15 cellular contexts compared by ENCODE assay signal in genomic region chr1:3498986-3499385, GRCh38. TPM values are rescaled to one million over a fixed set of nuclear protein-coding genes. Genes with fewer than 3 reads are reported as not detected.
A peak's percentile ranks its signal among the peaks of the same experiment; 100 is the strongest.
DNase-seq lines count a peak whose midpoint lies in the region; TF ChIP-seq lines count a peak whose summit lies in the region.
"Had no signal": no experiment of that assay in that cellular context is flagged by ENCODE, and none has a peak within 500 bp of the region (broad histone marks: within the 10 kb centered on the region; RNA-seq: fewer than 3 reads in every experiment).

No MANE protein-coding gene starts in this region.

- no peak overlapping the region for H2BK120ac ChIP-seq in neuronal stem cell (ENCODE audit: low read depth, low read length)
- no peak overlapping the region for H2BK120ac ChIP-seq in mesendoderm (ENCODE audit: low read depth, low read length)

- H4K8ac ChIP-seq in neuronal stem cell (ENCODE audit: low read depth, low read length): no peak overlapping the region
- H4K8ac ChIP-seq in mesendoderm (ENCODE audit: low read depth, low read length): no peak overlapping the region

- no peak overlapping the region for H4K91ac ChIP-seq in neuronal stem cell (ENCODE audit: low read depth, low read length, poor library complexity)

- H2BK5ac ChIP-seq in neuronal stem cell (ENCODE audit: low read length) (peak overlapping the region; percentile 48), mesendoderm (ENCODE audit: low read length) (no peak overlapping the region)

- H3K4ac ChIP-seq in neuronal stem cell (ENCODE audit: low read length) (no peak overlapping the region), mesendoderm (ENCODE audit: low read depth, low read length) (no peak overlapping the region)

- peak overlapping the region; percentile 65 for H3K23ac ChIP-seq in neuronal stem cell (ENCODE audit: low read depth, low read length, poor library complexity)
- H3K23ac ChIP-seq in mesendoderm (ENCODE audit: low read length): no peak overlapping the region

- H3K27ac ChIP-seq in BLaER1: 0 out of 2 replicates have a peak overlapping the region, but pooled peaks have one; percentile 8
- no peak overlapping the region for H3K27ac ChIP-seq in HEK293 (ENCODE audit: extremely low read depth, low read depth, low read length)
- H3K27ac ChIP-seq in neuronal stem cell (replicated peaks; ENCODE audit: low read length): no peak overlapping the region
- no peak overlapping the region for H3K27ac ChIP-seq in mesendoderm (ENCODE audit: low read depth, low read length)
- H3K27ac ChIP-seq: 22Rv1, A549, C4-2B had no signal

- H3K79me2 ChIP-seq in mesendoderm (ENCODE audit: control insufficient read depth, insufficient read depth, low read length): no peaks in the 10 kb centered on the region

- H3K4me3 ChIP-seq in BLaER1 (no peak overlapping the region), HEK293 (ENCODE audit: low read depth, low read length) (no peak overlapping the region), neuronal stem cell (ENCODE audit: low read length in 2 of 2) (no peak overlapping the region), mesendoderm (ENCODE audit: low read length) (no peak overlapping the region)
- H3K4me3 ChIP-seq: A549 had no signal

- CTCF ChIA-PET in HEK293 (lab: Yijun Ruan, JAX): no interaction called here

- POLR2A ChIA-PET in HEK293 (lab: Yijun Ruan, JAX): no interaction called here

- H3K14ac ChIP-seq in neuronal stem cell (ENCODE audit: low read length): peak overlapping the region; percentile 56

- H3K18ac ChIP-seq in neuronal stem cell (ENCODE audit: low read length): no peak overlapping the region
- no peak overlapping the region for H3K18ac ChIP-seq in mesendoderm (ENCODE audit: low read length)

- no peak overlapping the region for H4K5ac ChIP-seq in mesendoderm (ENCODE audit: low read length)

- DNase-seq in neuronal stem cell (ENCODE audit: low spot score): no peak
- no peak for DNase-seq in mesendoderm
- DNase-seq in NCI-H69 (lab: John Stamatoyannopoulos, UW): no peak
- DNase-seq: AML-193; Caco-2; Calu3; CD4-positive, alpha-beta T cell; CD8-positive, alpha-beta T cell; DMS79 treated with DMSO at 0.1 percent for 48 hours; GF-D8 had no signal

- H2BK15ac ChIP-seq in neuronal stem cell (ENCODE audit: low read length) (no peak overlapping the region), mesendoderm (replicated peaks; ENCODE audit: low read depth) (no peak overlapping the region)

- peak overlapping the region; percentile 71 for H3K4me2 ChIP-seq in BLaER1
- H3K4me2 ChIP-seq in neuronal stem cell (ENCODE audit: insufficient read depth, low read length, poor library complexity, severe bottlenecking): no peak overlapping the region
- no peak overlapping the region for H3K4me2 ChIP-seq in mesendoderm (ENCODE audit: low read length)
- H3K4me2 ChIP-seq: A549 had no signal

- H3K9me3 ChIP-seq in BLaER1 (no peaks in the 10 kb centered on the region), HEK293 (ENCODE audit: control insufficient read depth, insufficient read depth, low read depth, low read length) (no peaks in the 10 kb centered on the region), neuronal stem cell (replicated peaks in 1 of 2; ENCODE audit: control insufficient read depth in 2 of 2, insufficient read depth in 1 of 2, low read depth in 1 of 2, low read length in 2 of 2) (no peaks in the 10 kb centered on the region)
- H3K9me3 ChIP-seq: A549, Caco-2 had no signal

- no peak overlapping the region for H2AFZ ChIP-seq in neuronal stem cell (ENCODE audit: low read length)

- no peak overlapping the region for H2AK5ac ChIP-seq in neuronal stem cell (ENCODE audit: low read depth, low read length)
- no peak overlapping the region for H2AK5ac ChIP-seq in mesendoderm (ENCODE audit: low read length)

- H3K36me3 ChIP-seq in BLaER1 (peaks cover 30% of the 10 kb centered on the region), HEK293 (ENCODE audit: control insufficient read depth in 2 of 2, insufficient read depth in 1 of 2, low read length in 2 of 2) (no peaks in the 10 kb centered on the region), neuronal stem cell (replicated peaks in 1 of 2; ENCODE audit: control insufficient read depth in 2 of 2, insufficient read depth in 2 of 2, low read length in 2 of 2) (no peaks in the 10 kb centered on the region), mesendoderm (ENCODE audit: control insufficient read depth, insufficient read depth, low read length) (no peaks in the 10 kb centered on the region)

- TF ChIP-seq CTCF in HEK293 (tag by site-specific recombination; IDR thresholded peaks at IDR 0.05): no peak

- H3K79me1 ChIP-seq in neuronal stem cell (ENCODE audit: low read depth, low read length) (peaks cover 7% of the 10 kb centered on the region), mesendoderm (ENCODE audit: low read length) (no peaks in the 10 kb centered on the region)

- H2BK12ac ChIP-seq in neuronal stem cell (ENCODE audit: low read length): no peak overlapping the region

- H3K9ac ChIP-seq in BLaER1 (no peak overlapping the region), neuronal stem cell (ENCODE audit: low read depth, low read length, poor library complexity) (no peak overlapping the region), mesendoderm (ENCODE audit: low read length) (no peak overlapping the region)

- no peaks in the 10 kb centered on the region for H3K27me3 ChIP-seq in BLaER1
- H3K27me3 ChIP-seq in neuronal stem cell (ENCODE audit: control insufficient read depth in 3 of 3, insufficient read depth in 3 of 3, low read depth in 1 of 3, low read length in 3 of 3): no peaks in the 10 kb centered on the region
- H3K27me3 ChIP-seq in mesendoderm (ENCODE audit: insufficient read depth, low read length, poor library complexity): no peaks in the 10 kb centered on the region

- WGBS in neuronal stem cell (ENCODE audit: extremely low coverage in 2 of 2, insufficient read length in 2 of 2, insufficient replicate concordance in 1 of 2), 2 donors: no CpG with 5 or more reads among the region's 8 CpGs
- no CpG with 5 or more reads among the region's 8 CpGs for WGBS in mesendoderm (ENCODE audit: extremely low coverage, insufficient coverage, low lambda C conversion rate)

- H3K4me1 ChIP-seq in BLaER1 (peaks cover 92% of the 10 kb centered on the region), HEK293 (ENCODE audit: control insufficient read depth, insufficient read depth, low read length) (no peaks in the 10 kb centered on the region), neuronal stem cell (ENCODE audit: control insufficient read depth in 2 of 2, insufficient read depth in 1 of 2, low read depth in 1 of 2, low read length in 2 of 2) (peaks cover 0 to 3% of the 10 kb centered on the region in 2 donors), mesendoderm (ENCODE audit: control insufficient read depth, low read depth, low read length) (no peaks in the 10 kb centered on the region)
- H3K4me1 ChIP-seq: Caco-2 had no signal

- H3K56ac ChIP-seq in mesendoderm (ENCODE audit: low read length): no peak overlapping the region

- H4K20me1 ChIP-seq in BLaER1: peaks cover 99% of the 10 kb centered on the region

TF ChIP-seq in HEK293, 187 proteins besides CTCF, POLR2A, EP300 and RAD21:
- TF ChIP-seq SP7 (tag by site-specific recombination; IDR thresholded peaks at IDR 0.05): no peak
- TF ChIP-seq, protein P1, sequence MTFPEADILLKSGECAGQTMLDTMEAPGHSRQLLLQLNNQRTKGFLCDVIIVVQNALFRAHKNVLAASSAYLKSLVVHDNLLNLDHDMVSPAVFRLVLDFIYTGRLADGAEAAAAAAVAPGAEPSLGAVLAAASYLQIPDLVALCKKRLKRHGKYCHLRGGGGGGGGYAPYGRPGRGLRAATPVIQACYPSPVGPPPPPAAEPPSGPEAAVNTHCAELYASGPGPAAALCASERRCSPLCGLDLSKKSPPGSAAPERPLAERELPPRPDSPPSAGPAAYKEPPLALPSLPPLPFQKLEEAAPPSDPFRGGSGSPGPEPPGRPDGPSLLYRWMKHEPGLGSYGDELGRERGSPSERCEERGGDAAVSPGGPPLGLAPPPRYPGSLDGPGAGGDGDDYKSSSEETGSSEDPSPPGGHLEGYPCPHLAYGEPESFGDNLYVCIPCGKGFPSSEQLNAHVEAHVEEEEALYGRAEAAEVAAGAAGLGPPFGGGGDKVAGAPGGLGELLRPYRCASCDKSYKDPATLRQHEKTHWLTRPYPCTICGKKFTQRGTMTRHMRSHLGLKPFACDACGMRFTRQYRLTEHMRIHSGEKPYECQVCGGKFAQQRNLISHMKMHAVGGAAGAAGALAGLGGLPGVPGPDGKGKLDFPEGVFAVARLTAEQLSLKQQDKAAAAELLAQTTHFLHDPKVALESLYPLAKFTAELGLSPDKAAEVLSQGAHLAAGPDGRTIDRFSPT (tag by site-specific recombination; IDR thresholded peaks at IDR 0.05): peak; percentile 19; the same call in 1 of the 2 replicates
TF ChIP-seq in HEK293: peak in this region for 1.

RNA-seq across cellular contexts. Expression of gene ARHGEF16, which starts 44.5 kb away (rescaled TPM):
- 1.5 TPM for polyA plus RNA-seq in neuronal stem cell (2013, experiment 1 of 2)
- 1.4 TPM for polyA plus RNA-seq in neuronal stem cell (2013, experiment 2 of 2)
- 8.4 TPM for polyA plus RNA-seq in mesendoderm (2013, experiment 1 of 2)
- 8.1 TPM for polyA plus RNA-seq in mesendoderm (2013, experiment 2 of 2)
